In the genomic region with DNA sequence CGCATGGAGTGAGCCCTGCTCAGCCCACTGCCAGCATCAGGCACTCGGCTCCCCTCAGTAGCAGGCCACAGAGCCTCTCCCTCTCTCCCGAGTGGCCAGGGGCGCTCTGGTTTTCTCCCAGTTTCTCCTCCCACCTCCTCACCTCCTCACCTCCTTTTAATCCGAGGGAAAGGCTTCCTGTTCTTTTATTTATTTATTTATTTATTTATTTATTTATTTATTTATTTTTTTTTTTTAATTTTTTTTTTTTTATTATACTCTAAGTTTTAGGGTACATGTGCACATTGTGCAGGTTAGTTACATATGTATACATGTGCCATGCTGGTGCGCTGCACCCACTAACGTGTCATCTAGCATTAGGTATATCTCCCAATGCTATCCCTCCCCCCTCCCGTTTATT, we compare ENCODE assay signal across 3 cellular contexts. TPM values are rescaled to one million over a fixed set of nuclear protein-coding genes. Genes with fewer than 3 reads are reported as not detected.
"Had no signal": no experiment of that assay in that cellular context is flagged by ENCODE, and none has a peak within 500 bp of the region (broad histone marks: within the 10 kb centered on the region; RNA-seq: fewer than 3 reads in every experiment).

No MANE protein-coding gene starts in this region.

RNA-seq across cellular contexts. Expression of gene RFX8, which starts 29.8 kb away (rescaled TPM):
- total RNA-seq: transverse colon, upper lobe of right lung, ureter had no signal
